Comparison of ENCODE assay signal across 1 cellular context in genomic region chr16:29805232-29806095, GRCh38.
TF ChIP-seq lines count a peak whose summit lies in the region.

No MANE protein-coding gene starts in this region.

TF ChIP-seq in HEK293, 187 proteins besides CTCF, POLR2A, EP300 and RAD21 (continued from another document):
- TF ChIP-seq TSHZ1 (tag by site-specific recombination; IDR thresholded peaks at IDR 0.05; ENCODE audit: borderline replicate concordance) (0 out of 2 replicates have a peak, but pooled peaks have one; percentile 74), ZBTB10 (tag by site-specific recombination; IDR thresholded peaks at IDR 0.05) (peak; percentile 84), ZNF302 (tag by site-specific recombination; IDR thresholded peaks at IDR 0.05; ENCODE audit: low read depth) (no peak), KLF17 (tag by site-specific recombination; IDR thresholded peaks at IDR 0.05) (peak; percentile 98)
- TF ChIP-seq, protein P1, sequence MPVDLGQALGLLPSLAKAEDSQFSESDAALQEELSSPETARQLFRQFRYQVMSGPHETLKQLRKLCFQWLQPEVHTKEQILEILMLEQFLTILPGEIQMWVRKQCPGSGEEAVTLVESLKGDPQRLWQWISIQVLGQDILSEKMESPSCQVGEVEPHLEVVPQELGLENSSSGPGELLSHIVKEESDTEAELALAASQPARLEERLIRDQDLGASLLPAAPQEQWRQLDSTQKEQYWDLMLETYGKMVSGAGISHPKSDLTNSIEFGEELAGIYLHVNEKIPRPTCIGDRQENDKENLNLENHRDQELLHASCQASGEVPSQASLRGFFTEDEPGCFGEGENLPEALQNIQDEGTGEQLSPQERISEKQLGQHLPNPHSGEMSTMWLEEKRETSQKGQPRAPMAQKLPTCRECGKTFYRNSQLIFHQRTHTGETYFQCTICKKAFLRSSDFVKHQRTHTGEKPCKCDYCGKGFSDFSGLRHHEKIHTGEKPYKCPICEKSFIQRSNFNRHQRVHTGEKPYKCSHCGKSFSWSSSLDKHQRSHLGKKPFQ (tag by site-specific recombination; IDR thresholded peaks at IDR 0.05): peak; percentile 69
TF ChIP-seq in HEK293: peak in this region for 84.
